8 cellular contexts compared by ENCODE assay signal in the genomic region with DNA sequence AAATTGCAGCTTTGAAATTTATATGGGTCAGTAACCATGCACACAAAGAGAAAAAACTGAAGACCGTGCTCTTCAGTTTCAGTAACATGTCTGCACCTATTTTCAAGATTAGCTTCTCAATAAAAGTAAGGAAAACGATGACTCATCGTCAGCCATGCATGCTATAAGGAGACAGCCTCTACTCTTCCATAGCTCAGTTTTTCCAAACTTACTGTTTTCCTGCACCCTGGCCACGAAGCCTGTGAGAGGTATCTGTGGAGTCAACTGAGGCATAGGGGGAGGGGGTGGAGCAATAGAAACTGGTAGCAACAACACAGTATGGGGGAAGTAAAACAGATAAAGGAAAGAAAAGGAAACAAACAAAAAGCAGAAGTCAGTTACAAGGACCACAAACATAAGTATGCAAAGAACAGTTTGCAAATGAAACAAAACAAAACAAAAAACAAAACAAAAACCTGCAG. TPM values are rescaled to one million over a fixed set of nuclear protein-coding genes. Genes with fewer than 3 reads are reported as not detected.
A peak's percentile ranks its signal among the peaks of the same experiment; 100 is the strongest.
DNase-seq lines count a peak whose midpoint lies in the region; ATAC-seq and TF ChIP-seq lines count a peak whose summit lies in the region.

No MANE protein-coding gene starts in this region.

- H3K4me1 Mint-ChIP-seq in stimulated activated naive CD8-positive, alpha-beta T cell treated with anti-CD3 and anti-CD28 coated beads, Interleukin-15, Interleukin-2, amounts not matched to agents 100 ng/mL and 50 ng/mL, for 24 hours (ENCODE audit: low read depth) = peaks cover 7% of the 10 kb centered on the region
- peaks cover 6% of the 10 kb centered on the region for H3K4me1 Mint-ChIP-seq in stimulated activated naive CD8-positive, alpha-beta T cell treated with anti-CD3 and anti-CD28 coated beads, Interleukin-15, amount 100 ng/mL, for 72 hours

- TF ChIP-seq POLR2A in gastrocnemius medialis (IDR thresholded peaks at IDR 0.05) = no peak

- no peaks in the 10 kb centered on the region for H3K4me1 ChIP-seq in gastrocnemius medialis

- no peak overlapping the region for H3K27ac ChIP-seq in gastrocnemius medialis

- no peak overlapping the region for H3K4me3 ChIP-seq in gastrocnemius medialis

- H3K36me3 Mint-ChIP-seq in stimulated activated naive CD8-positive, alpha-beta T cell treated with anti-CD3 and anti-CD28 coated beads, Interleukin-15, Interleukin-2, amounts not matched to agents 100 ng/mL and 50 ng/mL, for 24 hours (ENCODE audit: low read depth) = peaks cover 43% of the 10 kb centered on the region

- peaks cover 0 to 31% of the 10 kb centered on the region in 2 donors for H3K36me3 ChIP-seq in gastrocnemius medialis

- intact Hi-C loops in gastrocnemius medialis (cut with DNase I; ENCODE audit: low total_unique reads) = no loop called here

- in situ Hi-C loops in SK-MEL-5 (cut with HindIII; ENCODE audit: low pct_unique_long_range_greater_than_20kb, low sequenced_read_pairs) = no loop called here
- in situ Hi-C loops in gastrocnemius medialis (cut with MboI; ENCODE audit: low sequenced_read_pairs in 4 of 4) = no loop called here

- H3K4me3 Mint-ChIP-seq in stimulated activated naive CD8-positive, alpha-beta T cell treated with anti-CD3 and anti-CD28 coated beads, Interleukin-15, Interleukin-2, amounts not matched to agents 100 ng/mL and 50 ng/mL, for 24 hours = no peak overlapping the region
- no peak overlapping the region for H3K4me3 Mint-ChIP-seq in stimulated activated naive CD8-positive, alpha-beta T cell treated with anti-CD3 and anti-CD28 coated beads, Interleukin-15, amount 100 ng/mL, for 72 hours

- no peak for ATAC-seq in stimulated activated naive CD8-positive, alpha-beta T cell treated with anti-CD3 and anti-CD28 coated beads, Interleukin-15, amount 100 ng/mL, for 72 hours
- ATAC-seq in HG03064 (IDR thresholded peaks at IDR 0.05; ENCODE audit: low read depth, unreplicated experiment) (peak; percentile 84), gastrocnemius medialis (no peak)

- H3K27me3 Mint-ChIP-seq in stimulated activated naive CD8-positive, alpha-beta T cell treated with anti-CD3 and anti-CD28 coated beads, Interleukin-15, Interleukin-2, amounts not matched to agents 100 ng/mL and 50 ng/mL, for 24 hours = no peaks in the 10 kb centered on the region
- H3K27me3 Mint-ChIP-seq in stimulated activated naive CD8-positive, alpha-beta T cell treated with anti-CD3 and anti-CD28 coated beads, Interleukin-15, amount 100 ng/mL, for 72 hours = no peaks in the 10 kb centered on the region

- H3K27me3 ChIP-seq in gastrocnemius medialis = no peaks in the 10 kb centered on the region

- H3K27ac Mint-ChIP-seq in stimulated activated naive CD8-positive, alpha-beta T cell treated with anti-CD3 and anti-CD28 coated beads, Interleukin-15, Interleukin-2, amounts not matched to agents 100 ng/mL and 50 ng/mL, for 24 hours = peak overlapping the region; percentile 81
- peak overlapping the region in 1 of 2 donors; percentile 76 for H3K27ac Mint-ChIP-seq in stimulated activated naive CD8-positive, alpha-beta T cell treated with anti-CD3 and anti-CD28 coated beads, Interleukin-15, amount 100 ng/mL, for 72 hours

- no peak for DNase-seq in stimulated activated naive CD8-positive, alpha-beta T cell treated with anti-CD3 and anti-CD28 coated beads, Interleukin-15, amount 100 ng/mL, for 72 hours
- DNase-seq in SK-MEL-5 (ENCODE audit: low read depth, low spot score) = peak; percentile 13
- DNase-seq in iPS DF 4.7 (ENCODE audit: extremely low read depth, low spot score) = peak; percentile 7
- DNase-seq in OCI-M2 (lab: John Stamatoyannopoulos, UW; ENCODE audit: unreplicated experiment) = no peak
- no peak for DNase-seq in NCI-H146 (lab: John Stamatoyannopoulos, UW)
- no peak for DNase-seq in gastrocnemius medialis

- H3K9me3 Mint-ChIP-seq in stimulated activated naive CD8-positive, alpha-beta T cell treated with anti-CD3 and anti-CD28 coated beads, Interleukin-15, Interleukin-2, amounts not matched to agents 100 ng/mL and 50 ng/mL, for 24 hours = no peaks in the 10 kb centered on the region
- H3K9me3 Mint-ChIP-seq in stimulated activated naive CD8-positive, alpha-beta T cell treated with anti-CD3 and anti-CD28 coated beads, Interleukin-15, amount 100 ng/mL, for 72 hours = no peaks in the 10 kb centered on the region

- no peak for TF ChIP-seq CTCF in gastrocnemius medialis (IDR thresholded peaks at IDR 0.05 in 4 of 5, conservative IDR thresholded peaks at IDR 0.05 in 1 of 5)

- H3K9me3 ChIP-seq in gastrocnemius medialis = no peaks in the 10 kb centered on the region

RNA-seq across cellular contexts. Expression of a gene that starts 58.0 kb away (rescaled TPM):
- 16.9 and 17.2 TPM in 2 replicates for total RNA-seq in SK-MEL-5 (2014; rRNA removed; shearing (Covaris generic))
- polyA plus RNA-seq in SK-MEL-5 (2015; cell fraction: cytosol; rRNA removed) = 14.0 and 16.9 TPM in 2 replicates
- polyA plus RNA-seq in SK-MEL-5 (2015; cell fraction: nucleus; rRNA removed) = 38.1 and 39.6 TPM in 2 replicates
- total RNA-seq in gastrocnemius medialis = 10 to 100 TPM in 1 of 4 donors, 1 to 10 TPM in 3; 5.3 to 13.2 (median 8.2) TPM

Comparison
In these comparisons a context has a peak if more than half of its experiments do, and no peak if none do; other contexts are left out.
1. DNase-seq: peak in SK-MEL-5 (single experiment) and iPS DF 4.7 (single experiment); none in stimulated activated naive CD8-positive, alpha-beta T cell treated with anti-CD3 and anti-CD28 coated beads, Interleukin-15, amount 100 ng/mL, for 72 hours (0 of 2), OCI-M2 (single experiment), NCI-H146 (single experiment) and gastrocnemius medialis (0 of 2).